In genomic region chr15:66497502-66498455, GRCh38 we compare ENCODE assay signal across 1 cellular context.
TF ChIP-seq lines count a peak whose summit lies in the region.

SNAPC5 (minus strand) TSS chr15:66497762; CDS start chr15:66497731, 31 bp downstream.

TF ChIP-seq in K562, 482 proteins besides CTCF, POLR2A, EP300 and RAD21 (continued from another document and continues in another):
- TF ChIP-seq TFAP4 (CRISPR knock-in tag; IDR thresholded peaks at IDR 0.05; ENCODE audit: borderline replicate concordance), result peak; percentile 96
- peak; percentile 75 for TF ChIP-seq MYNN (IDR thresholded peaks at IDR 0.05)
- TF ChIP-seq MYNN (CRISPR knock-in tag; IDR thresholded peaks at IDR 0.05), result no peak
- TF ChIP-seq SREBF2 (CRISPR knock-in tag; IDR thresholded peaks at IDR 0.05), result no peak
- TF ChIP-seq SMAD4 (CRISPR knock-in tag; conservative IDR thresholded peaks at IDR 0.05), result peak; percentile 75; the same call in 1 of the 2 replicates
- no peak for TF ChIP-seq RBM25 (IDR thresholded peaks at IDR 0.05; ENCODE audit: low read depth, low read length, severe bottlenecking)
- TF ChIP-seq LEF1 (IDR thresholded peaks at IDR 0.05), result 0 out of 2 replicates have a peak, but pooled peaks have one; percentile 41
- no peak for TF ChIP-seq NR3C1 (CRISPR knock-in tag; IDR thresholded peaks at IDR 0.05)
- TF ChIP-seq TRIM28 (IDR thresholded peaks at IDR 0.05), result no peak
- TF ChIP-seq FOXA1 (IDR thresholded peaks at IDR 0.05; ENCODE audit: borderline replicate concordance), result no peak
- 0 out of 2 replicates have a peak, but pooled peaks have one; percentile 5 for TF ChIP-seq IRF9 (tag; IDR thresholded peaks at IDR 0.05)
- no peak for TF ChIP-seq FOS (IDR thresholded peaks at IDR 0.05; ENCODE audit: extremely low read depth, insufficient read length)
- no peak; the same call in 1 of the 2 replicates for TF ChIP-seq REST (CRISPR knock-in tag; IDR thresholded peaks at IDR 0.05; ENCODE audit: low read depth)
- TF ChIP-seq CHD4 (IDR thresholded peaks at IDR 0.05; ENCODE audit: insufficient read depth, insufficient replicate concordance, low read depth, low read length, poor library complexity, severe bottlenecking), result no peak
- no peak for TF ChIP-seq MYBL2 (IDR thresholded peaks at IDR 0.05; ENCODE audit: low read depth)
- TF ChIP-seq MYBL2 (CRISPR knock-in tag; IDR thresholded peaks at IDR 0.05; ENCODE audit: borderline replicate concordance), result no peak
- no peak for TF ChIP-seq CBX8 (IDR thresholded peaks at IDR 0.05; ENCODE audit: borderline replicate concordance, extremely low read depth, low read depth, low read length, poor library complexity, severe bottlenecking)
- TF ChIP-seq ATF2 (CRISPR knock-in tag; IDR thresholded peaks at IDR 0.05), result no peak
- TF ChIP-seq MNT (conservative IDR thresholded peaks at IDR 0.05), result peak; percentile 88 to 95
- TF ChIP-seq FOXK2 (conservative IDR thresholded peaks at IDR 0.05 in 1 of 2, IDR thresholded peaks at IDR 0.05 in 1 of 2; ENCODE audit: low read depth in 2 of 2), result peak; percentile 91 to 92
- no peak for TF ChIP-seq BDP1 (IDR thresholded peaks at IDR 0.05; ENCODE audit: insufficient read depth, insufficient read length)
- TF ChIP-seq PYGO2 (tag; IDR thresholded peaks at IDR 0.05), result no peak
- no peak for TF ChIP-seq TCF7L2 (IDR thresholded peaks at IDR 0.05; ENCODE audit: low read depth, low read length)
- no peak for TF ChIP-seq TSHZ1 (CRISPR knock-in tag; IDR thresholded peaks at IDR 0.05)
- no peak for TF ChIP-seq RUNX1 (IDR thresholded peaks at IDR 0.05; ENCODE audit: low read depth)
- no peak for TF ChIP-seq ZNF699 (CRISPR knock-in tag; IDR thresholded peaks at IDR 0.05; ENCODE audit: insufficient replicate concordance)
- peak; percentile 39; the same call in 1 of the 2 replicates for TF ChIP-seq ARID2 (IDR thresholded peaks at IDR 0.05)
- no peak for TF ChIP-seq RBM17 (IDR thresholded peaks at IDR 0.05; ENCODE audit: borderline replicate concordance, low read depth, low read length)
- TF ChIP-seq ZBTB12 (CRISPR knock-in tag; IDR thresholded peaks at IDR 0.05), result peak; percentile 93
- TF ChIP-seq PTTG1 (tag; IDR thresholded peaks at IDR 0.05; ENCODE audit: low read depth), result no peak
- 0 out of 2 replicates have a peak, but pooled peaks have one; percentile 60 for TF ChIP-seq L3MBTL2 (IDR thresholded peaks at IDR 0.05)
- TF ChIP-seq RBM39 (optimal IDR thresholded peaks at IDR 0.05; ENCODE audit: low read depth, low read length), result no peak
- TF ChIP-seq THRA (IDR thresholded peaks at IDR 0.05), result no peak
- TF ChIP-seq ZNF280B (CRISPR knock-in tag; IDR thresholded peaks at IDR 0.05), result no peak
- TF ChIP-seq MXI1 (IDR thresholded peaks at IDR 0.05; ENCODE audit: low read depth, low read length), result peak; percentile 81
- TF ChIP-seq ZNF589 (CRISPR knock-in tag; IDR thresholded peaks at IDR 0.05; ENCODE audit: low read depth), result no peak
- no peak for TF ChIP-seq ZNF717 (CRISPR knock-in tag; IDR thresholded peaks at IDR 0.05)
- TF ChIP-seq ZNF143 (CRISPR knock-in tag; IDR thresholded peaks at IDR 0.05), result no peak
- no peak for TF ChIP-seq POLR3G (IDR thresholded peaks at IDR 0.05; ENCODE audit: extremely low read depth, insufficient read length, insufficient replicate concordance)
- TF ChIP-seq FOXJ2 (tag; IDR thresholded peaks at IDR 0.05), result no peak
- TF ChIP-seq GTF2F1 (IDR thresholded peaks at IDR 0.05; ENCODE audit: low read depth, low read length), result no peak
- TF ChIP-seq NONO (IDR thresholded peaks at IDR 0.05; ENCODE audit: low read depth in 2 of 2, low read length in 1 of 2), result 0 out of 4 replicates have a peak, but pooled peaks of 1 of the 2 experiments have one; percentile 49
- no peak for TF ChIP-seq ZNF766 (CRISPR knock-in tag; conservative IDR thresholded peaks at IDR 0.05)
- peak; percentile 86 for TF ChIP-seq KLF13 (tag; IDR thresholded peaks at IDR 0.05; ENCODE audit: borderline replicate concordance, low read depth)
- no peak for TF ChIP-seq BCOR (IDR thresholded peaks at IDR 0.05)
- no peak for TF ChIP-seq TCF3 (CRISPR knock-in tag; IDR thresholded peaks at IDR 0.05)
- peak; percentile 71 for TF ChIP-seq CHD1 (IDR thresholded peaks at IDR 0.05; ENCODE audit: low read length)
- no peak; the same call in 1 of the 2 replicates for TF ChIP-seq NFIC (IDR thresholded peaks at IDR 0.05)
- TF ChIP-seq ZBED1 (IDR thresholded peaks at IDR 0.05), result peak; percentile 64; the same call in 1 of the 2 replicates
- TF ChIP-seq ELF2 (CRISPR knock-in tag; IDR thresholded peaks at IDR 0.05), result peak; percentile 97
- TF ChIP-seq IRF1 (CRISPR knock-in tag; IDR thresholded peaks at IDR 0.05; ENCODE audit: borderline replicate concordance), result no peak
- no peak for TF ChIP-seq EHMT2 (IDR thresholded peaks at IDR 0.05)
